In the genomic region with DNA sequence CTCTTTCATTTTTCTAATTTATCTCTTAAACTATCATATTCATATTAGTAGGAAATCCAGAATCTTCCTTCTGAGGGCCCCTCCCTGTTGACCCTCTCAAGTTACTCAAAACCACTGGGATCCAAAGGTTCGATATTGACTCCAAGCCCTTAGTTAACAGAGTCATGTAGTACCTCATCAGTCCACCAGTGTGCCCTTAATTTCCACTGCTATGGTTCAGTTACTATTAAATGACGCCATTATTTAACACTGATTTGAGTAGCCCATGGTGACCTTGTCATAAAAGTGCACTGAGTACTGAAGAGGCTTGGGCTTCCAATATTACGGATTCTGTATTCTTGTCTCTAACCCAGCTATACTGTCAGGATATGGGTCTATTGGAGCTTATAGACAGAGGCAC, we compare ENCODE assay signal across 1 cellular context.
TF ChIP-seq lines count a peak whose summit lies in the region.

No MANE protein-coding gene starts in this region.

TF ChIP-seq in HCT116, 20 proteins besides CTCF, POLR2A, EP300 and RAD21 (continued from another document):
- TF ChIP-seq ZBTB33 (IDR thresholded peaks at IDR 0.05; ENCODE audit: extremely low read depth, insufficient replicate concordance, low read length), result no peak
- no peak for TF ChIP-seq SP1 (IDR thresholded peaks at IDR 0.05; ENCODE audit: low read depth)
- TF ChIP-seq EGR1 (IDR thresholded peaks at IDR 0.05; ENCODE audit: low read depth), result no peak
- TF ChIP-seq, protein P1, sequence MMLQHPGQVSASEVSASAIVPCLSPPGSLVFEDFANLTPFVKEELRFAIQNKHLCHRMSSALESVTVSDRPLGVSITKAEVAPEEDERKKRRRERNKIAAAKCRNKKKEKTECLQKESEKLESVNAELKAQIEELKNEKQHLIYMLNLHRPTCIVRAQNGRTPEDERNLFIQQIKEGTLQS (IDR thresholded peaks at IDR 0.05), result no peak
- no peak for TF ChIP-seq CBX3 (IDR thresholded peaks at IDR 0.05; ENCODE audit: low read depth)
TF ChIP-seq in HCT116: peak in this region for 0.
